21 cellular contexts compared by ENCODE assay signal in genomic region chr18:8776544-8776943, GRCh38.
"Had no signal": no experiment of that assay in that cellular context is flagged by ENCODE, and none has a peak within 500 bp of the region (broad histone marks: within the 10 kb centered on the region; RNA-seq: fewer than 3 reads in every experiment).

No MANE protein-coding gene starts in this region.

- H3K9me3 ChIP-seq: SJSA1 had no signal

- H3K27me3 ChIP-seq: SJSA1 had no signal

- H3K27ac Mint-ChIP-seq: activated naive CD4-positive, alpha-beta T cell treated with anti-CD3 and anti-CD28 coated beads for 36 hours; activated naive CD8-positive, alpha-beta T cell; T-helper 1 cell treated with Interleukin-12 subunit alpha and Interleukin-12 subunit beta and Interleukin-4 antibody, amounts not matched to agents 30 μg/mL and 1 μg/mL, for 36 hours had no signal

- H3K27ac ChIP-seq: SJSA1 had no signal

- ATAC-seq: activated T-cell treated with anti-CD3 and anti-CD28 coated beads, Interleukin-2, amount 50 U/mL, for 4 hours; Panc1; Right ventricle myocardium inferior had no signal

- H3K4me3 Mint-ChIP-seq: activated naive CD4-positive, alpha-beta T cell treated with anti-CD3 and anti-CD28 coated beads for 36 hours; activated naive CD8-positive, alpha-beta T cell; activated T-cell treated with anti-CD3 and anti-CD28 coated beads, Interleukin-2, amount 50 U/mL, for 4 hours; T-helper 1 cell treated with Interleukin-12 subunit alpha and Interleukin-12 subunit beta and Interleukin-4 antibody, amounts not matched to agents 30 μg/mL and 1 μg/mL, for 36 hours had no signal

- H3K27me3 Mint-ChIP-seq: activated naive CD8-positive, alpha-beta T cell had no signal

- H3K4me1 ChIP-seq: SJSA1 had no signal

- H3K36me3 Mint-ChIP-seq: activated naive CD8-positive, alpha-beta T cell had no signal

- DNase-seq: activated CD4-positive, alpha-beta T cell treated with anti-CD3 and anti-CD28 coated beads for 48 hours; activated CD4-positive, alpha-beta T cell treated with anti-CD3 and anti-CD28 coated beads, Interleukin-2, amount 50 U/mL, for 48 hours; activated CD4-positive, CD25-positive, alpha-beta regulatory T cell treated with anti-CD3 and anti-CD28 coated beads, Interleukin-2, amount 50 U/mL, for 72 hours; activated gamma-delta T cell; activated naive CD4-positive, alpha-beta T cell treated with anti-CD3 and anti-CD28 coated beads for 36 hours; activated T-cell treated with anti-CD3 and anti-CD28 coated beads, Interleukin-2, amount 50 U/mL, for 4 hours; Karpas-422; MM.1S; NCI-H1105; NCI-H1436; NCI-H1694 treated with DMSO at 0.1 percent for 48 hours; NCI-H2029 treated with DMSO at 0.1 percent for 48 hours; NCI-H510A treated with DMSO at 0.1 percent for 48 hours; NK-92 treated with Interleukin-12 subunit alpha and Interleukin-12 subunit beta, amount 100 ng/mL, for 24 hours; OCI-M1; RPMI8226 had no signal

- H3K4me3 ChIP-seq: SJSA1 had no signal

- H3K9me3 Mint-ChIP-seq: activated naive CD4-positive, alpha-beta T cell treated with anti-CD3 and anti-CD28 coated beads for 36 hours; activated T-cell treated with anti-CD3 and anti-CD28 coated beads, Interleukin-2, amount 50 U/mL, for 4 hours; T-helper 1 cell treated with Interleukin-12 subunit alpha and Interleukin-12 subunit beta and Interleukin-4 antibody, amounts not matched to agents 30 μg/mL and 1 μg/mL, for 36 hours had no signal
